Comparison of ENCODE assay signal across 16 cellular contexts in genomic region chr5:54756796-54757402, GRCh38.
DNase-seq lines count a peak whose midpoint lies in the region; ATAC-seq and TF ChIP-seq lines count a peak whose summit lies in the region.
"Had no signal": no experiment of that assay in that cellular context is flagged by ENCODE, and none has a peak within 500 bp of the region (broad histone marks: within the 10 kb centered on the region; RNA-seq: fewer than 3 reads in every experiment).

No MANE protein-coding gene starts in this region.

- no peak for TF ChIP-seq CTCF in coronary artery (IDR thresholded peaks at IDR 0.05)

- H3K27ac ChIP-seq in coronary artery: no peak overlapping the region
- H3K27ac ChIP-seq: breast epithelium, transverse colon had no signal

- TF ChIP-seq POLR2A in GM18505 (IDR thresholded peaks at IDR 0.05; ENCODE audit: borderline replicate concordance, extremely low read depth, insufficient read depth, insufficient read length): no peak

- ATAC-seq in stimulated activated naive CD8-positive, alpha-beta T cell treated with anti-CD3 and anti-CD28 coated beads, Interleukin-15, amount 100 ng/mL, for 72 hours: peak; percentile 26
- ATAC-seq in stimulated activated naive CD8-positive, alpha-beta T cell treated with anti-CD3 and anti-CD28 coated beads, Interleukin-15, Interleukin-2, amounts not matched to agents 100 U/mL and 50 U/mL, for 24 hours: no peak
- no peak for ATAC-seq in GM18505 (IDR thresholded peaks at IDR 0.05; ENCODE audit: unreplicated experiment)
- ATAC-seq: activated T-cell treated with anti-CD3 and anti-CD28 coated beads, Interleukin-2, amount 50 U/mL, for 4 hours had no signal

- H3K9me3 Mint-ChIP-seq in stimulated activated naive CD8-positive, alpha-beta T cell treated with anti-CD3 and anti-CD28 coated beads, Interleukin-15, amount 100 ng/mL, for 72 hours: peaks cover 7 to 8% of the 10 kb centered on the region in 2 donors
- H3K9me3 Mint-ChIP-seq: activated T-cell treated with anti-CD3 and anti-CD28 coated beads, Interleukin-2, amount 50 U/mL, for 4 hours; neural crest cell had no signal

- peaks cover 25% of the 10 kb centered on the region for H3K4me1 Mint-ChIP-seq in stimulated activated naive CD8-positive, alpha-beta T cell treated with anti-CD3 and anti-CD28 coated beads, Interleukin-15, amount 100 ng/mL, for 72 hours

- H3K27ac Mint-ChIP-seq in stimulated activated naive CD8-positive, alpha-beta T cell treated with anti-CD3 and anti-CD28 coated beads, Interleukin-15, amount 100 ng/mL, for 72 hours: no peak overlapping the region
- H3K27ac Mint-ChIP-seq: activated naive CD8-positive, alpha-beta T cell had no signal

- no peak for DNase-seq in stimulated activated naive CD8-positive, alpha-beta T cell treated with anti-CD3 and anti-CD28 coated beads, Interleukin-15, amount 100 ng/mL, for 72 hours
- no peak for DNase-seq in stimulated activated naive CD8-positive, alpha-beta T cell treated with anti-CD3 and anti-CD28 coated beads, Interleukin-15, Interleukin-2, amounts not matched to agents 100 U/mL and 50 U/mL, for 24 hours
- DNase-seq in adipocyte (ENCODE audit: low read depth) (peak; percentile 55), fibroblast of peridontal ligament (ENCODE audit: extremely low read depth) (peak; percentile 45), coronary artery (ENCODE audit: low spot score) (no peak), SW480 (ENCODE audit: low spot score) (no peak), pons (ENCODE audit: low spot score) (no peak)
- DNase-seq: ACHN; activated CD4-positive, alpha-beta T cell treated with anti-CD3 and anti-CD28 coated beads, Interleukin-2, amount 50 U/mL, for 4 hours; activated T-cell treated with anti-CD3 and anti-CD28 coated beads, Interleukin-2, amount 50 U/mL, for 4 hours; NCI-H1930; transverse colon had no signal

- H3K27me3 Mint-ChIP-seq in stimulated activated naive CD8-positive, alpha-beta T cell treated with anti-CD3 and anti-CD28 coated beads, Interleukin-15, amount 100 ng/mL, for 72 hours: no peaks in the 10 kb centered on the region
- H3K27me3 Mint-ChIP-seq: activated naive CD8-positive, alpha-beta T cell had no signal

- H3K4me3 ChIP-seq in adipocyte (ENCODE audit: low read length) (no peak overlapping the region), coronary artery (no peak overlapping the region)
- H3K4me3 ChIP-seq: breast epithelium, transverse colon had no signal

- H3K36me3 ChIP-seq in adipocyte (ENCODE audit: control insufficient read depth, insufficient read depth, low read length, severe bottlenecking): no peaks in the 10 kb centered on the region
- H3K36me3 ChIP-seq: breast epithelium, transverse colon had no signal

- no peak overlapping the region for H3K9ac ChIP-seq in adipocyte (ENCODE audit: low read length)

- peaks cover 28% of the 10 kb centered on the region for H3K4me1 ChIP-seq in adipocyte (ENCODE audit: control insufficient read depth, insufficient read depth, low read length)

- no peaks in the 10 kb centered on the region for H3K9me3 ChIP-seq in adipocyte (ENCODE audit: control insufficient read depth, low read length)
- H3K9me3 ChIP-seq: breast epithelium, transverse colon had no signal

- no peaks in the 10 kb centered on the region for H3K27me3 ChIP-seq in adipocyte (replicated peaks; ENCODE audit: control insufficient read depth, insufficient read depth, low read length)
- H3K27me3 ChIP-seq: breast epithelium, transverse colon had no signal

- no peak overlapping the region for H3K4me3 Mint-ChIP-seq in stimulated activated naive CD8-positive, alpha-beta T cell treated with anti-CD3 and anti-CD28 coated beads, Interleukin-15, amount 100 ng/mL, for 72 hours
- H3K4me3 Mint-ChIP-seq: activated naive CD8-positive, alpha-beta T cell; activated T-cell treated with anti-CD3 and anti-CD28 coated beads, Interleukin-2, amount 50 U/mL, for 4 hours; neural crest cell had no signal

Comparison
In these comparisons a context has a peak if more than half of its experiments do, and no peak if none do; other contexts are left out.
1. DNase-seq: peak in adipocyte (single experiment) and fibroblast of peridontal ligament (single experiment); none in stimulated activated naive CD8-positive, alpha-beta T cell treated with anti-CD3 and anti-CD28 coated beads, Interleukin-15, amount 100 ng/mL, for 72 hours (0 of 2), stimulated activated naive CD8-positive, alpha-beta T cell treated with anti-CD3 and anti-CD28 coated beads, Interleukin-15, Interleukin-2, amounts not matched to agents 100 U/mL and 50 U/mL, for 24 hours (single experiment), coronary artery (single experiment), SW480 (single experiment) and pons (single experiment).